ENCODE assay signal across 1 cellular context in genomic region chr6:135608031-135608430, GRCh38.
TF ChIP-seq lines count a peak whose summit lies in the region.

No MANE protein-coding gene starts in this region.

TF ChIP-seq in K562, 482 proteins besides CTCF, POLR2A, EP300 and RAD21:
- TF ChIP-seq PTBP1 (IDR thresholded peaks at IDR 0.05; ENCODE audit: low read depth, low read length), result no peak
- TF ChIP-seq RBM25 (IDR thresholded peaks at IDR 0.05; ENCODE audit: low read depth, low read length, severe bottlenecking), result peak; percentile 90
- TF ChIP-seq BCOR (IDR thresholded peaks at IDR 0.05), result 0 out of 2 replicates have a peak, but pooled peaks have one; percentile 28
- TF ChIP-seq XRCC4 (IDR thresholded peaks at IDR 0.05; ENCODE audit: extremely low read depth, insufficient read depth, insufficient read length), result no peak
- TF ChIP-seq ZFX (CRISPR knock-in tag; IDR thresholded peaks at IDR 0.05), result no peak
